Comparison of ENCODE assay signal across 8 cellular contexts in genomic region chr19:12052057-12052570, GRCh38. TPM values are rescaled to one million over a fixed set of nuclear protein-coding genes. Genes with fewer than 3 reads are reported as not detected.
DNase-seq lines count a peak whose midpoint lies in the region; ATAC-seq and TF ChIP-seq lines count a peak whose summit lies in the region.

No MANE protein-coding gene starts in this region.

- H3K4me1 ChIP-seq in MM.1S (ENCODE audit: low read length): no peaks in the 10 kb centered on the region

- POLR2A ChIA-PET in naive thymus-derived CD8-positive, alpha-beta T cell (lab: Charles Lee): interaction anchor here (0.6 to 0.9 kb wide), 2 partner anchors 14 to 254 kb away, joined by 3 read pairs; partner anchors contain the start of gene ZNF491

- peak; percentile 40 for ATAC-seq in central memory CD8-positive, alpha-beta T cell (replicated peaks; ENCODE audit: extremely low read depth, poor library complexity, severe bottlenecking)
- peak; percentile 45 to 61 for ATAC-seq in naive thymus-derived CD8-positive, alpha-beta T cell
- no peak for ATAC-seq in HG02763 (IDR thresholded peaks at IDR 0.05; ENCODE audit: unreplicated experiment)
- no peak for ATAC-seq in HG02571 (IDR thresholded peaks at IDR 0.05; ENCODE audit: unreplicated experiment)
- ATAC-seq in GM18858 (IDR thresholded peaks at IDR 0.05; ENCODE audit: unreplicated experiment): no peak

- H3K4me3 Mint-ChIP-seq in central memory CD8-positive, alpha-beta T cell: peak overlapping the region; percentile 76
- H3K4me3 Mint-ChIP-seq in naive thymus-derived CD8-positive, alpha-beta T cell: peak overlapping the region; percentile 74 to 91 (median 82)

- H3K27ac Mint-ChIP-seq in central memory CD8-positive, alpha-beta T cell (ENCODE audit: low read depth): no peak overlapping the region
- H3K27ac Mint-ChIP-seq in naive thymus-derived CD8-positive, alpha-beta T cell: peak overlapping the region in 4 of 10 donors; percentile 2 to 71 (median 68)

- H3K9me3 ChIP-seq in MM.1S (replicated peaks; ENCODE audit: insufficient read depth, low read length): no peaks in the 10 kb centered on the region

- peak; percentile 20 for DNase-seq in NCI-H748 (lab: John Stamatoyannopoulos, UW; ENCODE audit: unreplicated experiment)
- no peak for DNase-seq in NCI-H748 treated with DMSO at 0.1 percent for 48 hours (lab: John Stamatoyannopoulos, UW)
- no peak for DNase-seq in MM.1S
- DNase-seq in central memory CD8-positive, alpha-beta T cell (ENCODE audit: low spot score in 2 of 2): no peak
- peak in 1 of 10 donors; percentile 6 for DNase-seq in naive thymus-derived CD8-positive, alpha-beta T cell

- TF ChIP-seq CTCF in MM.1S (IDR thresholded peaks at IDR 0.05; ENCODE audit: low read length): no peak

- H3K9me3 Mint-ChIP-seq in central memory CD8-positive, alpha-beta T cell: peaks cover 5% of the 10 kb centered on the region
- H3K9me3 Mint-ChIP-seq in naive thymus-derived CD8-positive, alpha-beta T cell: peaks cover 0 to 16% (median 0%) of the 10 kb centered on the region in 9 donors

- H3K4me2 ChIP-seq in MM.1S (ENCODE audit: low read depth, low read length): peak overlapping the region; percentile 44; the same call in 1 of the 2 replicates

- no peak overlapping the region for H3K27ac ChIP-seq in MM.1S (ENCODE audit: low read length)

- no peak overlapping the region for H3K9ac ChIP-seq in MM.1S (ENCODE audit: low read length)

- no peaks in the 10 kb centered on the region for H3F3A ChIP-seq in MM.1S (ENCODE audit: insufficient read depth, low read length)

- H3K79me2 ChIP-seq in MM.1S (ENCODE audit: low read length): no peaks in the 10 kb centered on the region

- no peaks in the 10 kb centered on the region for H3K36me3 ChIP-seq in MM.1S (replicated peaks; ENCODE audit: insufficient read depth, low read length)

- peak overlapping the region; percentile 30; the same call in 1 of the 2 replicates for H2AFZ ChIP-seq in MM.1S (ENCODE audit: low read length)

- H3K9me2 ChIP-seq in MM.1S (replicated peaks; ENCODE audit: insufficient read depth, low read length): no peaks in the 10 kb centered on the region

- no peaks in the 10 kb centered on the region for H4K20me1 ChIP-seq in MM.1S (ENCODE audit: insufficient read depth, low read length)

- H3K36me3 Mint-ChIP-seq in central memory CD8-positive, alpha-beta T cell (ENCODE audit: insufficient read depth): peaks cover 3% of the 10 kb centered on the region
- H3K36me3 Mint-ChIP-seq in naive thymus-derived CD8-positive, alpha-beta T cell: peaks cover 4 to 10% (median 5%) of the 10 kb centered on the region in 3 donors

- no peaks in the 10 kb centered on the region for H3K27me3 ChIP-seq in MM.1S (replicated peaks; ENCODE audit: insufficient read depth, low read length)

- peaks cover 15% of the 10 kb centered on the region for H3K4me1 Mint-ChIP-seq in central memory CD8-positive, alpha-beta T cell
- peaks cover 13 to 17% (median 15%) of the 10 kb centered on the region in 4 donors for H3K4me1 Mint-ChIP-seq in naive thymus-derived CD8-positive, alpha-beta T cell

- H3K4me3 ChIP-seq in MM.1S (ENCODE audit: low read length): peak overlapping the region; percentile 42

- peaks cover 25% of the 10 kb centered on the region for H3K27me3 Mint-ChIP-seq in central memory CD8-positive, alpha-beta T cell
- H3K27me3 Mint-ChIP-seq in naive thymus-derived CD8-positive, alpha-beta T cell: peaks cover 5 to 26% (median 10%) of the 10 kb centered on the region in 5 donors

RNA-seq across cellular contexts. Expression of gene ZNF878, which starts 0.6 kb away (rescaled TPM):
- total RNA-seq in naive thymus-derived CD8-positive, alpha-beta T cell: under 1 TPM; 0.21 to 0.22 TPM
- not detected for polyA plus RNA-seq in naive thymus-derived CD8-positive, alpha-beta T cell

RNA-seq across cellular contexts. Expression of gene ZNF844, which starts 12.4 kb away (rescaled TPM):
- total RNA-seq in naive thymus-derived CD8-positive, alpha-beta T cell: 10 to 100 TPM; 34.8 to 37.8 TPM
- 1 to 10 TPM; 3.6 to 4.1 (median 4.0) TPM for polyA plus RNA-seq in naive thymus-derived CD8-positive, alpha-beta T cell

RNA-seq across cellular contexts. Expression of gene ZNF433, which starts 16.6 kb away (rescaled TPM):
- total RNA-seq in naive thymus-derived CD8-positive, alpha-beta T cell: 1 to 10 TPM; 3.5 to 4.4 TPM
- 1 to 10 TPM; 2.3 to 7.5 (median 3.0) TPM for polyA plus RNA-seq in naive thymus-derived CD8-positive, alpha-beta T cell

Comparison
In these comparisons a context has a peak if more than half of its experiments do, and no peak if none do; other contexts are left out.
1. ATAC-seq: peak in central memory CD8-positive, alpha-beta T cell (single experiment) and naive thymus-derived CD8-positive, alpha-beta T cell (2 of 2); none in HG02763 (single experiment), HG02571 (single experiment) and GM18858 (single experiment).